In the genomic region with DNA sequence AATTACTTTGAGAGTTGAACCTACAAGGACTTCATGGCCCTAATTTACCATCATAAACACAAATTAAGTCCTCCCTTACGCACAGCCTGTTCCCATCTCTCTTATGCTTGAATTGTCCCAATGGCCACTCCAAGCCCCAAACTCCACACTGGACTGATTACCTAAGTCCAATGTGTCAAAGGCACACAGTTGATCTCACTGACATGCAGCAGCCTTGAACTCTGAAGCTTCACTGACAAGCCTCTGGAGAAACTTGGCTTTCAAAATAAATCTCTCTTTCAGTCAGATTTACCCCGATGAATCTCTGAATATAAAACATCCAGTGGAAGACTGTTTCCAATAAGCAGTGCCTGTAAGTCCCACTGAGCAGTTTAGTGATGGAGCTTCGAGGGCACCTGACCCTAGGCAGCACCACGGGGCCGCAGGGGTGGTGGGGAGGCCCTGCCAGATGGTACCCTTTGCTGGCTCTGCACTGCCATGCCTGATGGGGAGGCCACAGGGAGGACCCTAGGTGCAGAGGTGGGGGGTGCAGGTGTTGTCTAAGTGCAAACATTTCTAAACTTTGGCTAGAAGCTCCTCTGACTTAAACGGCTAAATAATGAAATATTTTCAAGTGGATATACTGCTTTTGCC, we compare ENCODE assay signal across 1 cellular context.
A peak's percentile ranks its signal among the peaks of the same experiment; 100 is the strongest.
TF ChIP-seq lines count a peak whose summit lies in the region.

No MANE protein-coding gene starts in this region.

TF ChIP-seq in HepG2, 621 proteins besides CTCF, POLR2A, EP300 and RAD21 (continued from another document and continues in another):
- TF ChIP-seq, protein P1, sequence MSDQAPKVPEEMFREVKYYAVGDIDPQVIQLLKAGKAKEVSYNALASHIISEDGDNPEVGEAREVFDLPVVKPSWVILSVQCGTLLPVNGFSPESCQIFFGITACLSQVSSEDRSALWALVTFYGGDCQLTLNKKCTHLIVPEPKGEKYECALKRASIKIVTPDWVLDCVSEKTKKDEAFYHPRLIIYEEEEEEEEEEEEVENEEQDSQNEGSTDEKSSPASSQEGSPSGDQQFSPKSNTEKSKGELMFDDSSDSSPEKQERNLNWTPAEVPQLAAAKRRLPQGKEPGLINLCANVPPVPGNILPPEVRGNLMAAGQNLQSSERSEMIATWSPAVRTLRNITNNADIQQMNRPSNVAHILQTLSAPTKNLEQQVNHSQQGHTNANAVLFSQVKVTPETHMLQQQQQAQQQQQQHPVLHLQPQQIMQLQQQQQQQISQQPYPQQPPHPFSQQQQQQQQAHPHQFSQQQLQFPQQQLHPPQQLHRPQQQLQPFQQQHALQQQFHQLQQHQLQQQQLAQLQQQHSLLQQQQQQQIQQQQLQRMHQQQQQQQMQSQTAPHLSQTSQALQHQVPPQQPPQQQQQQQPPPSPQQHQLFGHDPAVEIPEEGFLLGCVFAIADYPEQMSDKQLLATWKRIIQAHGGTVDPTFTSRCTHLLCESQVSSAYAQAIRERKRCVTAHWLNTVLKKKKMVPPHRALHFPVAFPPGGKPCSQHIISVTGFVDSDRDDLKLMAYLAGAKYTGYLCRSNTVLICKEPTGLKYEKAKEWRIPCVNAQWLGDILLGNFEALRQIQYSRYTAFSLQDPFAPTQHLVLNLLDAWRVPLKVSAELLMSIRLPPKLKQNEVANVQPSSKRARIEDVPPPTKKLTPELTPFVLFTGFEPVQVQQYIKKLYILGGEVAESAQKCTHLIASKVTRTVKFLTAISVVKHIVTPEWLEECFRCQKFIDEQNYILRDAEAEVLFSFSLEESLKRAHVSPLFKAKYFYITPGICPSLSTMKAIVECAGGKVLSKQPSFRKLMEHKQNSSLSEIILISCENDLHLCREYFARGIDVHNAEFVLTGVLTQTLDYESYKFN (CRISPR knock-in tag; conservative IDR thresholded peaks at IDR 0.05), result peak; percentile 86
- TF ChIP-seq, protein P2, sequence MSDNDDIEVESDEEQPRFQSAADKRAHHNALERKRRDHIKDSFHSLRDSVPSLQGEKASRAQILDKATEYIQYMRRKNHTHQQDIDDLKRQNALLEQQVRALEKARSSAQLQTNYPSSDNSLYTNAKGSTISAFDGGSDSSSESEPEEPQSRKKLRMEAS (IDR thresholded peaks at IDR 0.05), result peak; percentile 48; the same call in 1 of the 2 replicates
- TF ChIP-seq, protein P3, sequence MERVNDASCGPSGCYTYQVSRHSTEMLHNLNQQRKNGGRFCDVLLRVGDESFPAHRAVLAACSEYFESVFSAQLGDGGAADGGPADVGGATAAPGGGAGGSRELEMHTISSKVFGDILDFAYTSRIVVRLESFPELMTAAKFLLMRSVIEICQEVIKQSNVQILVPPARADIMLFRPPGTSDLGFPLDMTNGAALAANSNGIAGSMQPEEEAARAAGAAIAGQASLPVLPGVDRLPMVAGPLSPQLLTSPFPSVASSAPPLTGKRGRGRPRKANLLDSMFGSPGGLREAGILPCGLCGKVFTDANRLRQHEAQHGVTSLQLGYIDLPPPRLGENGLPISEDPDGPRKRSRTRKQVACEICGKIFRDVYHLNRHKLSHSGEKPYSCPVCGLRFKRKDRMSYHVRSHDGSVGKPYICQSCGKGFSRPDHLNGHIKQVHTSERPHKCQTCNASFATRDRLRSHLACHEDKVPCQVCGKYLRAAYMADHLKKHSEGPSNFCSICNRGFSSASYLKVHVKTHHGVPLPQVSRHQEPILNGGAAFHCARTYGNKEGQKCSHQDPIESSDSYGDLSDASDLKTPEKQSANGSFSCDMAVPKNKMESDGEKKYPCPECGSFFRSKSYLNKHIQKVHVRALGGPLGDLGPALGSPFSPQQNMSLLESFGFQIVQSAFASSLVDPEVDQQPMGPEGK (CRISPR knock-in tag; IDR thresholded peaks at IDR 0.05), result 0 out of 2 replicates have a peak, but pooled peaks have one; percentile 16
- TF ChIP-seq GATAD2A (CRISPR knock-in tag; IDR thresholded peaks at IDR 0.05) (peak; percentile 61; the same call in 1 of the 2 replicates), ZNF792 (CRISPR knock-in tag; IDR thresholded peaks at IDR 0.05) (0 out of 2 replicates have a peak, but pooled peaks have one; percentile 39), ZNF143 (CRISPR knock-in tag; IDR thresholded peaks at IDR 0.05) (no peak), ZNF761 (CRISPR knock-in tag; conservative IDR thresholded peaks at IDR 0.05) (0 out of 2 replicates have a peak, but pooled peaks have one; percentile 34), GTF3A (CRISPR knock-in tag; conservative IDR thresholded peaks at IDR 0.05) (no peak), SOX5 (CRISPR knock-in tag; IDR thresholded peaks at IDR 0.05; ENCODE audit: borderline replicate concordance) (peak; percentile 38; the same call in 1 of the 2 replicates), MEIS2 (CRISPR knock-in tag; IDR thresholded peaks at IDR 0.05) (peak; percentile 97), WIZ (CRISPR knock-in tag; IDR thresholded peaks at IDR 0.05) (peak; percentile 75; the same call in 1 of the 2 replicates), ZNF619 (CRISPR knock-in tag; IDR thresholded peaks at IDR 0.05) (no peak), HDAC1 (CRISPR knock-in tag; IDR thresholded peaks at IDR 0.05) (peak; percentile 55; the same call in 1 of the 2 replicates), PITX1 (CRISPR knock-in tag; IDR thresholded peaks at IDR 0.05) (peak; percentile 75; the same call in 1 of the 2 replicates), IKZF4 (CRISPR knock-in tag; IDR thresholded peaks at IDR 0.05; ENCODE audit: borderline replicate concordance, low read depth, not compliant biosample characterization) (no peak), BCL6 (CRISPR knock-in tag; IDR thresholded peaks at IDR 0.05) (peak; percentile 37; the same call in 1 of the 2 replicates), ZNF788 (CRISPR knock-in tag; IDR thresholded peaks at IDR 0.05; ENCODE audit: borderline replicate concordance) (peak; percentile 17; the same call in 1 of the 2 replicates), CBX2 (IDR thresholded peaks at IDR 0.05; ENCODE audit: low read depth, low read length) (no peak), CBX2 (CRISPR knock-in tag; IDR thresholded peaks at IDR 0.05; ENCODE audit: low read depth) (no peak), ZNF337 (CRISPR knock-in tag; IDR thresholded peaks at IDR 0.05; ENCODE audit: borderline replicate concordance, low read depth) (no peak), TEAD3 (CRISPR knock-in tag; optimal IDR thresholded peaks at IDR 0.05; ENCODE audit: borderline replicate concordance) (peak; percentile 56), ZKSCAN1 (IDR thresholded peaks at IDR 0.05; ENCODE audit: low read length) (no peak), ETV6 (CRISPR knock-in tag; conservative IDR thresholded peaks at IDR 0.05) (no peak), NCOA2 (CRISPR knock-in tag; IDR thresholded peaks at IDR 0.05) (peak; percentile 57; the same call in 1 of the 2 replicates), LCORL (IDR thresholded peaks at IDR 0.05) (no peak), LCORL (CRISPR knock-in tag; IDR thresholded peaks at IDR 0.05) (peak; percentile 62; the same call in 1 of the 2 replicates), XRCC5 (optimal IDR thresholded peaks at IDR 0.05; ENCODE audit: low read length) (peak; percentile 29), ERF (CRISPR knock-in tag; IDR thresholded peaks at IDR 0.05) (0 out of 2 replicates have a peak, but pooled peaks have one; percentile 20), ZMYM3 (CRISPR knock-in tag; IDR thresholded peaks at IDR 0.05) (peak; percentile 67), NR2C2 (CRISPR knock-in tag; IDR thresholded peaks at IDR 0.05; ENCODE audit: borderline replicate concordance) (peak; percentile 51; the same call in 1 of the 2 replicates)
- TF ChIP-seq, protein P4, sequence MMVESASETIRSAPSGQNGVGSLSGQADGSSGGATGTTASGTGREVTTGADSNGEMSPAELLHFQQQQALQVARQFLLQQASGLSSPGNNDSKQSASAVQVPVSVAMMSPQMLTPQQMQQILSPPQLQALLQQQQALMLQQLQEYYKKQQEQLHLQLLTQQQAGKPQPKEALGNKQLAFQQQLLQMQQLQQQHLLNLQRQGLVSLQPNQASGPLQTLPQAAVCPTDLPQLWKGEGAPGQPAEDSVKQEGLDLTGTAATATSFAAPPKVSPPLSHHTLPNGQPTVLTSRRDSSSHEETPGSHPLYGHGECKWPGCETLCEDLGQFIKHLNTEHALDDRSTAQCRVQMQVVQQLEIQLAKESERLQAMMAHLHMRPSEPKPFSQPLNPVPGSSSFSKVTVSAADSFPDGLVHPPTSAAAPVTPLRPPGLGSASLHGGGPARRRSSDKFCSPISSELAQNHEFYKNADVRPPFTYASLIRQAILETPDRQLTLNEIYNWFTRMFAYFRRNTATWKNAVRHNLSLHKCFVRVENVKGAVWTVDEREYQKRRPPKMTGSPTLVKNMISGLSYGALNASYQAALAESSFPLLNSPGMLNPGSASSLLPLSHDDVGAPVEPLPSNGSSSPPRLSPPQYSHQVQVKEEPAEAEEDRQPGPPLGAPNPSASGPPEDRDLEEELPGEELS (CRISPR knock-in tag; IDR thresholded peaks at IDR 0.05), result peak; percentile 56; the same call in 1 of the 2 replicates
- TF ChIP-seq, protein P5, sequence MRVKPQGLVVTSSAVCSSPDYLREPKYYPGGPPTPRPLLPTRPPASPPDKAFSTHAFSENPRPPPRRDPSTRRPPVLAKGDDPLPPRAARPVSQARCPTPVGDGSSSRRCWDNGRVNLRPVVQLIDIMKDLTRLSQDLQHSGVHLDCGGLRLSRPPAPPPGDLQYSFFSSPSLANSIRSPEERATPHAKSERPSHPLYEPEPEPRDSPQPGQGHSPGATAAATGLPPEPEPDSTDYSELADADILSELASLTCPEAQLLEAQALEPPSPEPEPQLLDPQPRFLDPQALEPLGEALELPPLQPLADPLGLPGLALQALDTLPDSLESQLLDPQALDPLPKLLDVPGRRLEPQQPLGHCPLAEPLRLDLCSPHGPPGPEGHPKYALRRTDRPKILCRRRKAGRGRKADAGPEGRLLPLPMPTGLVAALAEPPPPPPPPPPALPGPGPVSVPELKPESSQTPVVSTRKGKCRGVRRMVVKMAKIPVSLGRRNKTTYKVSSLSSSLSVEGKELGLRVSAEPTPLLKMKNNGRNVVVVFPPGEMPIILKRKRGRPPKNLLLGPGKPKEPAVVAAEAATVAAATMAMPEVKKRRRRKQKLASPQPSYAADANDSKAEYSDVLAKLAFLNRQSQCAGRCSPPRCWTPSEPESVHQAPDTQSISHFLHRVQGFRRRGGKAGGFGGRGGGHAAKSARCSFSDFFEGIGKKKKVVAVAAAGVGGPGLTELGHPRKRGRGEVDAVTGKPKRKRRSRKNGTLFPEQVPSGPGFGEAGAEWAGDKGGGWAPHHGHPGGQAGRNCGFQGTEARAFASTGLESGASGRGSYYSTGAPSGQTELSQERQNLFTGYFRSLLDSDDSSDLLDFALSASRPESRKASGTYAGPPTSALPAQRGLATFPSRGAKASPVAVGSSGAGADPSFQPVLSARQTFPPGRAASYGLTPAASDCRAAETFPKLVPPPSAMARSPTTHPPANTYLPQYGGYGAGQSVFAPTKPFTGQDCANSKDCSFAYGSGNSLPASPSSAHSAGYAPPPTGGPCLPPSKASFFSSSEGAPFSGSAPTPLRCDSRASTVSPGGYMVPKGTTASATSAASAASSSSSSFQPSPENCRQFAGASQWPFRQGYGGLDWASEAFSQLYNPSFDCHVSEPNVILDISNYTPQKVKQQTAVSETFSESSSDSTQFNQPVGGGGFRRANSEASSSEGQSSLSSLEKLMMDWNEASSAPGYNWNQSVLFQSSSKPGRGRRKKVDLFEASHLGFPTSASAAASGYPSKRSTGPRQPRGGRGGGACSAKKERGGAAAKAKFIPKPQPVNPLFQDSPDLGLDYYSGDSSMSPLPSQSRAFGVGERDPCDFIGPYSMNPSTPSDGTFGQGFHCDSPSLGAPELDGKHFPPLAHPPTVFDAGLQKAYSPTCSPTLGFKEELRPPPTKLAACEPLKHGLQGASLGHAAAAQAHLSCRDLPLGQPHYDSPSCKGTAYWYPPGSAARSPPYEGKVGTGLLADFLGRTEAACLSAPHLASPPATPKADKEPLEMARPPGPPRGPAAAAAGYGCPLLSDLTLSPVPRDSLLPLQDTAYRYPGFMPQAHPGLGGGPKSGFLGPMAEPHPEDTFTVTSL (CRISPR knock-in tag; IDR thresholded peaks at IDR 0.05; ENCODE audit: borderline replicate concordance), result peak; percentile 46; the same call in 1 of the 2 replicates
- TF ChIP-seq, protein P6, sequence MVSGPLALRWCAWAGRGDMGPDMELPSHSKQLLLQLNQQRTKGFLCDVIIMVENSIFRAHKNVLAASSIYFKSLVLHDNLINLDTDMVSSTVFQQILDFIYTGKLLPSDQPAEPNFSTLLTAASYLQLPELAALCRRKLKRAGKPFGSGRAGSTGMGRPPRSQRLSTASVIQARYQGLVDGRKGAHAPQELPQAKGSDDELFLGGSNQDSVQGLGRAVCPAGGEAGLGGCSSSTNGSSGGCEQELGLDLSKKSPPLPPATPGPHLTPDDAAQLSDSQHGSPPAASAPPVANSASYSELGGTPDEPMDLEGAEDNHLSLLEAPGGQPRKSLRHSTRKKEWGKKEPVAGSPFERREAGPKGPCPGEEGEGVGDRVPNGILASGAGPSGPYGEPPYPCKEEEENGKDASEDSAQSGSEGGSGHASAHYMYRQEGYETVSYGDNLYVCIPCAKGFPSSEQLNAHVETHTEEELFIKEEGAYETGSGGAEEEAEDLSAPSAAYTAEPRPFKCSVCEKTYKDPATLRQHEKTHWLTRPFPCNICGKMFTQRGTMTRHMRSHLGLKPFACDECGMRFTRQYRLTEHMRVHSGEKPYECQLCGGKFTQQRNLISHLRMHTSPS (CRISPR knock-in tag; IDR thresholded peaks at IDR 0.05; ENCODE audit: low read depth), result 0 out of 2 replicates have a peak, but pooled peaks have one; percentile 27
- TF ChIP-seq, protein P7, sequence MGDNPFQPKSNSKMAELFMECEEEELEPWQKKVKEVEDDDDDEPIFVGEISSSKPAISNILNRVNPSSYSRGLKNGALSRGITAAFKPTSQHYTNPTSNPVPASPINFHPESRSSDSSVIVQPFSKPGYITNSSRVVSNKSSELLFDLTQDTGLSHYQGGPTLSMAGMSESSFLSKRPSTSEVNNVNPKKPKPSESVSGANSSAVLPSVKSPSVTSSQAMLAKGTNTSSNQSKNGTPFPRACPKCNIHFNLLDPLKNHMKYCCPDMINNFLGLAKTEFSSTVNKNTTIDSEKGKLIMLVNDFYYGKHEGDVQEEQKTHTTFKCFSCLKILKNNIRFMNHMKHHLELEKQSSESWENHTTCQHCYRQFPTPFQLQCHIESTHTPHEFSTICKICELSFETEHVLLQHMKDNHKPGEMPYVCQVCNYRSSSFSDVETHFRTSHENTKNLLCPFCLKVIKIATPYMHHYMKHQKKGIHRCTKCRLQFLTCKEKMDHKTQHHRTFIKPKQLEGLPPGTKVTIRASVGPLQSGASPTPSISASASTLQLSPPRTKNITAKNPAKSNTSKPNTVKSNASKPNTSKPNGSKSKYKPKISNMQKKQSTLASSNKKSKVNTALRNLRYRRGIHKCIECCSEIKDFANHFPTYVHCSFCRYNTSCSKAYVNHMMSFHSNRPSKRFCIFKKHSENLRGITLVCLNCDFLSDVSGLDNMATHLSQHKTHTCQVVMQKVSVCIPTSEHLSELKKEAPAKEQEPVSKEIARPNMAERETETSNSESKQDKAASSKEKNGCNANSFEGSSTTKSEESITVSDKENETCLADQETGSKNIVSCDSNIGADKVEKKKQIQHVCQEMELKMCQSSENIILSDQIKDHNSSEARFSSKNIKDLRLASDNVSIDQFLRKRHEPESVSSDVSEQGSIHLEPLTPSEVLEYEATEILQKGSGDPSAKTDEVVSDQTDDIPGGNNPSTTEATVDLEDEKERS (CRISPR knock-in tag; IDR thresholded peaks at IDR 0.05), result no peak
